In the genomic region with DNA sequence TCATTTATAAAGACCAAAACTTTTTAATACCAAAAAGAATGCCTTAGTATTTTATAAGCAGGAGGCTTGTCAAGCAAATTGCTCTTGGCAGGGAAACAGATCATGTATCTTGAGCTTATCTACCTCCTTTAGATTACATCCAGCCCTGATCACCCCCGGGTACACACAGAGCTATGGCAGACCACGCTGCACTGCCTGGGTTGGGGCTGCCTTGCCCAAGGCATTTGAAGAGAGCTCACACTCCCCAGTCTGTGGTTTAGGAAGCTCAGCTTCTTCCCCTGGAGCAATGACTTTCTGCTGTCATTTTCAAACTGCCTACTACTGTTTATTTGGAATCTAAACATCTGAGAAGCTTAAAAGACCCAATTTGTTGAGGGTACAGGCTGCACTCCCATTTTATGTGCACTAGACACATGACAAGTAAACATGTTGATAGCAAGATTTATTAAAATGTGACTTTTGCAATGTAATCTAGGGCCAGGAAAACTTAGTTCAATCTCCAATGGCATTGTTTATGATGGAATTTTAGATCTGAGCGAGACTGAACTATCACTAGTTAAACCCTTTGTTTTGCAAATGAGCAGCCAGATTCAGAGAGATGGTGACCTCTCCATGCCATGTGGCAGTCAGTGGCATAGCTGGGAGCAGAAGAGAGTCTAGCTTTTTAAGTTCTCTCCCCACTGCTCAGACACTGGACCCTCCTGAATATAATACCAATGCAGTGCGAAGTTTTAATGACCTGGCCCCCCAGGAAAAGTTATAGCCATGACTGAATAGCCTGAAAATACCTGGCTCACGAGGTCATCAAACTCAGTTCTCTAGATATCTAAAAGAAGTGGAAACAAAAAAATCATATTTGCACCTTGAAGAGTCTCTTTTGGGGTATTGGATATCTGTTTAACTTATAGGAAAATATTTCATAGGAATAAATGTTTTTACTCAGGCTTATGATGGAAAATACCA, we compare ENCODE assay signal across 1 cellular context.
TF ChIP-seq lines count a peak whose summit lies in the region.

No MANE protein-coding gene starts in this region.

TF ChIP-seq in SK-N-SH, 30 proteins besides CTCF, POLR2A, EP300 and RAD21:
- TF ChIP-seq, protein P1, sequence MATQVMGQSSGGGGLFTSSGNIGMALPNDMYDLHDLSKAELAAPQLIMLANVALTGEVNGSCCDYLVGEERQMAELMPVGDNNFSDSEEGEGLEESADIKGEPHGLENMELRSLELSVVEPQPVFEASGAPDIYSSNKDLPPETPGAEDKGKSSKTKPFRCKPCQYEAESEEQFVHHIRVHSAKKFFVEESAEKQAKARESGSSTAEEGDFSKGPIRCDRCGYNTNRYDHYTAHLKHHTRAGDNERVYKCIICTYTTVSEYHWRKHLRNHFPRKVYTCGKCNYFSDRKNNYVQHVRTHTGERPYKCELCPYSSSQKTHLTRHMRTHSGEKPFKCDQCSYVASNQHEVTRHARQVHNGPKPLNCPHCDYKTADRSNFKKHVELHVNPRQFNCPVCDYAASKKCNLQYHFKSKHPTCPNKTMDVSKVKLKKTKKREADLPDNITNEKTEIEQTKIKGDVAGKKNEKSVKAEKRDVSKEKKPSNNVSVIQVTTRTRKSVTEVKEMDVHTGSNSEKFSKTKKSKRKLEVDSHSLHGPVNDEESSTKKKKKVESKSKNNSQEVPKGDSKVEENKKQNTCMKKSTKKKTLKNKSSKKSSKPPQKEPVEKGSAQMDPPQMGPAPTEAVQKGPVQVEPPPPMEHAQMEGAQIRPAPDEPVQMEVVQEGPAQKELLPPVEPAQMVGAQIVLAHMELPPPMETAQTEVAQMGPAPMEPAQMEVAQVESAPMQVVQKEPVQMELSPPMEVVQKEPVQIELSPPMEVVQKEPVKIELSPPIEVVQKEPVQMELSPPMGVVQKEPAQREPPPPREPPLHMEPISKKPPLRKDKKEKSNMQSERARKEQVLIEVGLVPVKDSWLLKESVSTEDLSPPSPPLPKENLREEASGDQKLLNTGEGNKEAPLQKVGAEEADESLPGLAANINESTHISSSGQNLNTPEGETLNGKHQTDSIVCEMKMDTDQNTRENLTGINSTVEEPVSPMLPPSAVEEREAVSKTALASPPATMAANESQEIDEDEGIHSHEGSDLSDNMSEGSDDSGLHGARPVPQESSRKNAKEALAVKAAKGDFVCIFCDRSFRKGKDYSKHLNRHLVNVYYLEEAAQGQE (IDR thresholded peaks at IDR 0.05; ENCODE audit: low read depth, low read length), result no peak
- no peak for TF ChIP-seq NRF1 (IDR thresholded peaks at IDR 0.05; ENCODE audit: low read depth, low read length)
- TF ChIP-seq, protein P2, sequence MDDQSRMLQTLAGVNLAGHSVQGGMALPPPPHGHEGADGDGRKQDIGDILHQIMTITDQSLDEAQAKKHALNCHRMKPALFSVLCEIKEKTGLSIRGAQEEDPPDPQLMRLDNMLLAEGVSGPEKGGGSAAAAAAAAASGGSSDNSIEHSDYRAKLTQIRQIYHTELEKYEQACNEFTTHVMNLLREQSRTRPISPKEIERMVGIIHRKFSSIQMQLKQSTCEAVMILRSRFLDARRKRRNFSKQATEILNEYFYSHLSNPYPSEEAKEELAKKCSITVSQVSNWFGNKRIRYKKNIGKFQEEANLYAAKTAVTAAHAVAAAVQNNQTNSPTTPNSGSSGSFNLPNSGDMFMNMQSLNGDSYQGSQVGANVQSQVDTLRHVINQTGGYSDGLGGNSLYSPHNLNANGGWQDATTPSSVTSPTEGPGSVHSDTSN (IDR thresholded peaks at IDR 0.05), result peak; percentile 60
- TF ChIP-seq, protein P3, sequence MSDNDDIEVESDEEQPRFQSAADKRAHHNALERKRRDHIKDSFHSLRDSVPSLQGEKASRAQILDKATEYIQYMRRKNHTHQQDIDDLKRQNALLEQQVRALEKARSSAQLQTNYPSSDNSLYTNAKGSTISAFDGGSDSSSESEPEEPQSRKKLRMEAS (IDR thresholded peaks at IDR 0.05; ENCODE audit: low read depth), result no peak
- TF ChIP-seq RCOR1 (IDR thresholded peaks at IDR 0.05; ENCODE audit: low read length), result no peak
- TF ChIP-seq GATA2 (CRISPR knock-in tag; IDR thresholded peaks at IDR 0.05), result peak; percentile 66
- no peak for TF ChIP-seq FOXJ3 (CRISPR knock-in tag; IDR thresholded peaks at IDR 0.05)
- TF ChIP-seq, protein P4, sequence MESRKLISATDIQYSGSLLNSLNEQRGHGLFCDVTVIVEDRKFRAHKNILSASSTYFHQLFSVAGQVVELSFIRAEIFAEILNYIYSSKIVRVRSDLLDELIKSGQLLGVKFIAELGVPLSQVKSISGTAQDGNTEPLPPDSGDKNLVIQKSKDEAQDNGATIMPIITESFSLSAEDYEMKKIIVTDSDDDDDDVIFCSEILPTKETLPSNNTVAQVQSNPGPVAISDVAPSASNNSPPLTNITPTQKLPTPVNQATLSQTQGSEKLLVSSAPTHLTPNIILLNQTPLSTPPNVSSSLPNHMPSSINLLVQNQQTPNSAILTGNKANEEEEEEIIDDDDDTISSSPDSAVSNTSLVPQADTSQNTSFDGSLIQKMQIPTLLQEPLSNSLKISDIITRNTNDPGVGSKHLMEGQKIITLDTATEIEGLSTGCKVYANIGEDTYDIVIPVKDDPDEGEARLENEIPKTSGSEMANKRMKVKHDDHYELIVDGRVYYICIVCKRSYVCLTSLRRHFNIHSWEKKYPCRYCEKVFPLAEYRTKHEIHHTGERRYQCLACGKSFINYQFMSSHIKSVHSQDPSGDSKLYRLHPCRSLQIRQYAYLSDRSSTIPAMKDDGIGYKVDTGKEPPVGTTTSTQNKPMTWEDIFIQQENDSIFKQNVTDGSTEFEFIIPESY (IDR thresholded peaks at IDR 0.05; ENCODE audit: borderline replicate concordance, low read depth), result no peak
